Comparison of ENCODE assay signal across 8 cellular contexts in the genomic region with DNA sequence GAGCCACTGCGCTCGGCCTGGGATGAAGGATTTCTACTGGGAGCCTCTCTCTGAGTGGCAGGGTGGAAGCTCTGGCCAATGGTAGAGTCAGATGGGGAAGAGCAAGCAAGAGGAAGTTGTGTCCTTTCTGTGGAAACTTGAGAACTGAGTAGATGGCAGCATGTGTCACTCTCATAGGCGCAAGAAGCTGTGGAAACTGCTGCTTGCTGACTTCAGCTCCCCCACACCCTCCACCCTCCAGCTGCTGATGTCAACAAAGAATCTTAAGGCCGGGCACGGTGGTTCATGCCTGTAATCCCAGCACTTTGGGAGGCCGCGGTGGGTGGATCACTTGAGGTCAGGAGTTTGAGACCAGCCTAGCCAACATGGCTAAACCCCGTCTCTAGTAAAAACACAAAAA. TPM values are rescaled to one million over a fixed set of nuclear protein-coding genes. Genes with fewer than 3 reads are reported as not detected.
DNase-seq lines count a peak whose midpoint lies in the region; ATAC-seq and TF ChIP-seq lines count a peak whose summit lies in the region.
"Had no signal": no experiment of that assay in that cellular context is flagged by ENCODE, and none has a peak within 500 bp of the region (broad histone marks: within the 10 kb centered on the region; RNA-seq: fewer than 3 reads in every experiment).

No MANE protein-coding gene starts in this region.

- H3K9ac ChIP-seq in H9 (ENCODE audit: extremely low read depth, insufficient read length, low read length) = no peak overlapping the region

- no peak overlapping the region for H3K23ac ChIP-seq in H9 (ENCODE audit: insufficient read length, low read depth, low read length)

- no peak overlapping the region for H2AFZ ChIP-seq in H9 (ENCODE audit: low read length)

- H3K9me3 Mint-ChIP-seq in stimulated activated memory B cell treated with anti-CD40 and anti-IgM and Interleukin-4, amounts not matched to agents 10 μg/mL and 1 μg/mL and 100 μg/mL, for 72 hours = no peaks in the 10 kb centered on the region
- no peaks in the 10 kb centered on the region for H3K9me3 Mint-ChIP-seq in H9

- no peak overlapping the region for H3K4me3 ChIP-seq in right cardiac atrium (ENCODE audit: low read length)

- H3K79me1 ChIP-seq in H9 (ENCODE audit: insufficient read depth, low read depth, low read length, poor library complexity, severe bottlenecking) = no peaks in the 10 kb centered on the region

- H3K4me3 Mint-ChIP-seq in stimulated activated memory B cell treated with anti-CD40 and anti-IgM and Interleukin-4, amounts not matched to agents 10 μg/mL and 1 μg/mL and 100 μg/mL, for 72 hours = no peak overlapping the region
- H3K4me3 Mint-ChIP-seq in H9 = no peak overlapping the region

- H3K27ac ChIP-seq in right cardiac atrium (ENCODE audit: low read length) = no peak overlapping the region
- no peak overlapping the region for H3K27ac ChIP-seq in H9 (ENCODE audit: insufficient read length, low read depth, low read length)

- no peak overlapping the region for H3T11ph ChIP-seq in H9 (ENCODE audit: low read length)

- 63% methylated on average over 8 of the region's 8 CpGs for WGBS in right cardiac atrium
- no CpG with 5 or more reads among the region's 8 CpGs for WGBS in H9 (ENCODE audit: extremely low coverage, insufficient read length, low lambda C conversion rate)

- no peak overlapping the region for H3K4ac ChIP-seq in H9 (ENCODE audit: low read depth, low read length)

- H4K5ac ChIP-seq in H9 (ENCODE audit: insufficient read length, low read depth, low read length) = no peak overlapping the region

- ATAC-seq in right cardiac atrium = peak; percentile 62 to 72
- peak; percentile 75 for ATAC-seq in stimulated activated memory B cell treated with anti-CD40 and anti-IgM and Interleukin-4, amounts not matched to agents 10 μg/mL and 1 μg/mL and 100 μg/mL, for 72 hours

- peaks cover 55% of the 10 kb centered on the region for H3K4me1 Mint-ChIP-seq in stimulated activated memory B cell treated with anti-CD40 and anti-IgM and Interleukin-4, amounts not matched to agents 10 μg/mL and 1 μg/mL and 100 μg/mL, for 72 hours
- H3K4me1 Mint-ChIP-seq in H9 = peaks cover 16 to 18% of the 10 kb centered on the region in 2 experiments

- no peak overlapping the region for H3K14ac ChIP-seq in H9 (ENCODE audit: insufficient read depth, low read length)

- H2BK5ac ChIP-seq in H9 (ENCODE audit: insufficient read length, low read length) = no peak overlapping the region

- no peak for TF ChIP-seq CTCF in H9 (conservative IDR thresholded peaks at IDR 0.05)

- H3K4me1 ChIP-seq in right cardiac atrium (ENCODE audit: control insufficient read depth, insufficient read depth, low read length) = no peaks in the 10 kb centered on the region
- H3K4me1 ChIP-seq in H9 (ENCODE audit: insufficient read depth, low read length) = no peaks in the 10 kb centered on the region

- no peak overlapping the region for H4K91ac ChIP-seq in H9 (ENCODE audit: insufficient read length, low read depth, low read length)

- no peaks in the 10 kb centered on the region for H3K23me2 ChIP-seq in H9 (ENCODE audit: insufficient read length, low read depth, low read length, poor library complexity, severe bottlenecking)

- H3K18ac ChIP-seq in H9 (ENCODE audit: insufficient read length, low read depth, low read length) = no peak overlapping the region

- H2BK12ac ChIP-seq in H9 (ENCODE audit: insufficient read length, low read depth, low read length) = no peak overlapping the region

- H2BK120ac ChIP-seq in H9 (ENCODE audit: low read depth, low read length, poor library complexity, severe bottlenecking) = no peak overlapping the region

- H3K27ac Mint-ChIP-seq in stimulated activated memory B cell treated with anti-CD40 and anti-IgM and Interleukin-4, amounts not matched to agents 10 μg/mL and 1 μg/mL and 100 μg/mL, for 72 hours = peak overlapping the region; percentile 93
- no peak overlapping the region for H3K27ac Mint-ChIP-seq in H9

- H4K20me1 ChIP-seq in H9 (ENCODE audit: control insufficient read depth, insufficient read depth, insufficient read length) = no peaks in the 10 kb centered on the region

- no peak overlapping the region for H2BK15ac ChIP-seq in H9 (ENCODE audit: low read depth, low read length)

- no peaks in the 10 kb centered on the region for H3K27me3 Mint-ChIP-seq in stimulated activated memory B cell treated with anti-CD40 and anti-IgM and Interleukin-4, amounts not matched to agents 10 μg/mL and 1 μg/mL and 100 μg/mL, for 72 hours
- H3K27me3 Mint-ChIP-seq in H9 (ENCODE audit: low read depth) = no peaks in the 10 kb centered on the region; the same call in 1 of the 2 replicates

- no peak overlapping the region for H3K56ac ChIP-seq in H9 (ENCODE audit: insufficient read length, low read depth, low read length)

- no peak overlapping the region for H4K8ac ChIP-seq in H9 (replicated peaks; ENCODE audit: insufficient read length, low read depth, low read length)

- H3K27me3 ChIP-seq in right cardiac atrium (ENCODE audit: control insufficient read depth, insufficient read depth) (no peaks in the 10 kb centered on the region), H9 (ENCODE audit: insufficient read depth, low read length) (no peaks in the 10 kb centered on the region)

- no peaks in the 10 kb centered on the region for H3K9me3 ChIP-seq in right cardiac atrium (ENCODE audit: control insufficient read depth, low read length)
- H3K9me3 ChIP-seq in H9 (ENCODE audit: control insufficient read depth, low read depth, low read length) = no peaks in the 10 kb centered on the region

- no peaks in the 10 kb centered on the region for H3K79me2 ChIP-seq in H9 (ENCODE audit: insufficient read depth, low read length)

- no peak overlapping the region for H2AK5ac ChIP-seq in H9 (ENCODE audit: insufficient read length, low read length)

- H2BK20ac ChIP-seq in H9 (ENCODE audit: low read depth, low read length, poor library complexity, severe bottlenecking) = no peak overlapping the region

- DNase-seq in Kasumi-1 (lab: John Stamatoyannopoulos, UW) (peak; percentile 97 to 98), right cardiac atrium (peak in 1 of 3 donors; percentile 67), H9 (no peak), NCI-H1417 treated with DMSO at 0.1 percent for 48 hours (lab: John Stamatoyannopoulos, UW) (no peak), SK-N-DZ (ENCODE audit: low spot score) (no peak)
- peak; percentile 13 to 20 for DNase-seq in activated CD4-positive, alpha-beta T cell treated with anti-CD3 and anti-CD28 coated beads, Interleukin-2, amount 50 U/mL, for 4 hours
- DNase-seq: retina had no signal

- H3K36me3 Mint-ChIP-seq in stimulated activated memory B cell treated with anti-CD40 and anti-IgM and Interleukin-4, amounts not matched to agents 10 μg/mL and 1 μg/mL and 100 μg/mL, for 72 hours = no peaks in the 10 kb centered on the region
- H3K36me3 Mint-ChIP-seq in H9 (ENCODE audit: insufficient read depth in 1 of 3, low read depth in 3 of 3) = no peaks in the 10 kb centered on the region

- no peak overlapping the region for H3K4me2 ChIP-seq in H9 (ENCODE audit: insufficient read depth, insufficient read length, low read length)

- intact Hi-C loops in right cardiac atrium (cut with DNase I) = no loop called here

RNA-seq across cellular contexts. Expression of gene SRGN, which starts 39.8 kb away (rescaled TPM):
- total RNA-seq in right cardiac atrium = 100 to 1,000 TPM in 1 of 4 donors, 10 to 100 TPM in 3; 53.4 to 102 (median 76.8) TPM
- polyA plus RNA-seq in right cardiac atrium = 69.5 TPM
- total RNA-seq in H9 (2021) = not detected in 2 replicates
- not detected in 2 replicates for polyA plus RNA-seq in SK-N-DZ (2014; cell fraction: cytosol; rRNA removed)
- polyA plus RNA-seq in SK-N-DZ (2014; cell fraction: nucleus; rRNA removed) = not detected in 2 replicates

RNA-seq across cellular contexts. Expression of gene KIFBP, which starts 59.5 kb away (rescaled TPM):
- total RNA-seq in right cardiac atrium = 10 to 100 TPM; 31.6 to 36.9 (median 35.1) TPM
- 29.2 TPM for polyA plus RNA-seq in right cardiac atrium
- total RNA-seq in H9 (2021) = 44.7 and 45.5 TPM in 2 replicates
- 35.0 and 39.4 TPM in 2 replicates for polyA plus RNA-seq in SK-N-DZ (2014; cell fraction: cytosol; rRNA removed)
- 21.9 and 33.6 TPM in 2 replicates for polyA plus RNA-seq in SK-N-DZ (2014; cell fraction: nucleus; rRNA removed)

Comparison
In these comparisons a context has a peak if more than half of its experiments do, and no peak if none do; other contexts are left out.
1. DNase-seq: peak in Kasumi-1 (2 of 2) and activated CD4-positive, alpha-beta T cell treated with anti-CD3 and anti-CD28 coated beads, Interleukin-2, amount 50 U/mL, for 4 hours (2 of 2); none in H9 (single experiment), NCI-H1417 treated with DMSO at 0.1 percent for 48 hours (single experiment) and SK-N-DZ (single experiment).
2. RNA of gene SRGN, which starts 39.8 kb away (total RNA-seq): 53.4 to 102 TPM in right cardiac atrium; not detected in H9; every median in the first group is over 10 times any median in the second.